Comparison of ENCODE assay signal across 8 cellular contexts in genomic region chr1:112713466-112714312, GRCh38. TPM values are rescaled to one million over a fixed set of nuclear protein-coding genes. Genes with fewer than 3 reads are reported as not detected.
DNase-seq lines count a peak whose midpoint lies in the region; ATAC-seq and TF ChIP-seq lines count a peak whose summit lies in the region.

No MANE protein-coding gene starts in this region.

- H3K4me3 Mint-ChIP-seq in progenitor cell of endocrine pancreas (ENCODE audit: low read depth), result peak overlapping the region; percentile 60

- H3K9me3 ChIP-seq in PC-3 (ENCODE audit: low read length) (no peaks in the 10 kb centered on the region), fibroblast of lung (ENCODE audit: control insufficient read depth, insufficient read depth, low read depth, low read length) (no peaks in the 10 kb centered on the region)

- H3K9me2 ChIP-seq in PC-3 (replicated peaks; ENCODE audit: low read length), result no peaks in the 10 kb centered on the region

- H3K36me3 Mint-ChIP-seq in progenitor cell of endocrine pancreas (ENCODE audit: insufficient read depth), result no peaks in the 10 kb centered on the region

- H3K4me3 ChIP-seq in ACC112 (ENCODE audit: low read depth, low read length) (peak overlapping the region; percentile 88), PC-3 (ENCODE audit: low read length) (peak overlapping the region; percentile 70), fibroblast of lung (replicated peaks in 1 of 4; ENCODE audit: control extremely low read depth in 1 of 4, insufficient read depth in 1 of 4, low read depth in 3 of 4, low read length in 4 of 4) (peak overlapping the region; percentile 1 to 67 (median 32))

- no TSS peak for BruUV-seq in PC-3 (replicated peaks; lab: Mats Ljungman, UMichigan)

- H3K4me1 Mint-ChIP-seq in progenitor cell of endocrine pancreas (ENCODE audit: low read depth), result peaks cover 8% of the 10 kb centered on the region

- no peaks in the 10 kb centered on the region for H3K27me3 ChIP-seq in ACC112 (ENCODE audit: insufficient read depth, low read length)
- H3K27me3 ChIP-seq in PC-3 (ENCODE audit: low read length), result no peaks in the 10 kb centered on the region
- peaks cover 6% of the 10 kb centered on the region for H3K27me3 ChIP-seq in fibroblast of lung (ENCODE audit: control insufficient read depth, insufficient read depth, low read length)

- intact Hi-C loops in PC-3 (cut with micrococcal nuclease), result loop anchor here (2.0 kb wide), 1 partner anchor 359 kb away; the partner anchor contains the start of gene LRIG2

- no peaks in the 10 kb centered on the region for H3K4me1 ChIP-seq in ACC112 (ENCODE audit: control insufficient read depth, insufficient read depth, low read length, unreplicated experiment)
- 0 out of 2 replicates have a peak, but pooled peaks cover 10% of the 10 kb centered on the region for H3K4me1 ChIP-seq in PC-3 (ENCODE audit: insufficient read depth, low read length)
- H3K4me1 ChIP-seq in fibroblast of lung (ENCODE audit: control insufficient read depth, extremely low read depth, insufficient read depth, low read length), result peaks cover 2% of the 10 kb centered on the region

- H3K27ac Mint-ChIP-seq in progenitor cell of endocrine pancreas, result no peak overlapping the region

- H2AFZ ChIP-seq in ACC112 (ENCODE audit: low read length, unreplicated experiment) (peak overlapping the region; percentile 15), PC-3 (ENCODE audit: low read length) (peak overlapping the region; percentile 88), fibroblast of lung (ENCODE audit: low read length) (peak overlapping the region; percentile 45)

- POLR2A ChIA-PET in PC-3 (lab: Charles Lee; ENCODE audit: unreplicated experiment), result no interaction called here

- H3K36me3 ChIP-seq in ACC112 (ENCODE audit: insufficient read depth, low read length) (no peaks in the 10 kb centered on the region), PC-3 (ENCODE audit: low read depth, low read length) (no peaks in the 10 kb centered on the region), fibroblast of lung (ENCODE audit: control insufficient read depth, insufficient read depth, low read length) (no peaks in the 10 kb centered on the region)

- H3K4me2 ChIP-seq in PC-3 (ENCODE audit: low read length) (peak overlapping the region; percentile 92), fibroblast of lung (ENCODE audit: extremely low read depth, insufficient read depth, low read length) (peak overlapping the region; percentile 89)

- H3K27me3 Mint-ChIP-seq in progenitor cell of endocrine pancreas, result peaks cover 75% of the 10 kb centered on the region

- H4K20me1 ChIP-seq in PC-3 (ENCODE audit: low read length) (no peaks in the 10 kb centered on the region), fibroblast of lung (ENCODE audit: control insufficient read depth, extremely low read depth, insufficient read depth, low read length) (no peaks in the 10 kb centered on the region)

- H3K9me3 Mint-ChIP-seq in progenitor cell of endocrine pancreas (ENCODE audit: low read depth), result no peaks in the 10 kb centered on the region

- DNase-seq in PC-3 (no peak), fibroblast of lung (ENCODE audit: low read depth in 2 of 2) (no peak), progenitor cell of endocrine pancreas (ENCODE audit: low spot score, unreplicated experiment) (no peak), cerebellum (ENCODE audit: low spot score) (no peak), NCI-H774 (lab: John Stamatoyannopoulos, UW) (no peak)
- DNase-seq in stimulated activated CD8-positive, alpha-beta memory T cell treated with anti-CD3 and anti-CD28 coated beads, Interleukin-4, amount 100 ng/mL, for 48 hours, result no peak

- ATAC-seq in GM19463 (IDR thresholded peaks at IDR 0.05; ENCODE audit: unreplicated experiment) (peak; percentile 20), PC-3 (no peak)

- H3K79me2 ChIP-seq in ACC112 (ENCODE audit: control insufficient read depth, insufficient read depth, low read length, unreplicated experiment), result no peaks in the 10 kb centered on the region
- no peaks in the 10 kb centered on the region for H3K79me2 ChIP-seq in PC-3 (ENCODE audit: low read length)
- H3K79me2 ChIP-seq in fibroblast of lung (ENCODE audit: control insufficient read depth, insufficient read depth, low read length), result no peaks in the 10 kb centered on the region

- H3K27ac ChIP-seq in ACC112 (ENCODE audit: low read depth, low read length), result no peak overlapping the region
- H3K27ac ChIP-seq in PC-3 (ENCODE audit: low read length), result no peak overlapping the region
- no peak overlapping the region for H3K27ac ChIP-seq in fibroblast of lung (ENCODE audit: insufficient read depth, low read length)

- CTCF ChIA-PET in PC-3 (lab: Charles Lee), result no interaction called here

- no peaks in the 10 kb centered on the region for H3F3A ChIP-seq in PC-3 (ENCODE audit: low read length, unreplicated experiment)

- no peak overlapping the region for H3K9ac ChIP-seq in PC-3 (ENCODE audit: low read length)
- H3K9ac ChIP-seq in fibroblast of lung (ENCODE audit: insufficient read depth, low read length), result no peak overlapping the region

- TF ChIP-seq CTCF in PC-3 (conservative IDR thresholded peaks at IDR 0.05; ENCODE audit: low read depth, low read length) (no peak), fibroblast of lung (conservative IDR thresholded peaks at IDR 0.05 in 1 of 2, IDR thresholded peaks at IDR 0.05 in 1 of 2; ENCODE audit: low read depth in 1 of 2, low read length in 2 of 2) (no peak), progenitor cell of endocrine pancreas (IDR thresholded peaks at IDR 0.05; ENCODE audit: unreplicated experiment) (no peak)

RNA-seq across cellular contexts. Expression of gene PPM1J, which starts 1.4 kb away (rescaled TPM):
- total RNA-seq in PC-3 (2014; rRNA removed) (0.80 and 1.4 TPM in 2 replicates), fibroblast of lung (0.83 and 1.0 TPM in 2 replicates), progenitor cell of endocrine pancreas (0.43 and 0.71 TPM in 2 replicates), cerebellum (1.00 TPM)
- polyA plus RNA-seq in fibroblast of lung, result 0.62 and 0.79 TPM in 2 replicates
- polyA plus RNA-seq in fibroblast of lung (2012), result 0.72 and 0.99 TPM in 2 replicates
- 0.96 and 1.3 TPM in 2 replicates for polyA minus RNA-seq in fibroblast of lung (ENCODE audit: low replicate concordance)

RNA-seq across cellular contexts. Expression of gene RHOC, which starts 6.8 kb away (rescaled TPM):
- total RNA-seq in PC-3 (2014; rRNA removed) (399 and 405 TPM in 2 replicates), fibroblast of lung (386 and 484 TPM in 2 replicates), progenitor cell of endocrine pancreas (87.3 and 97.3 TPM in 2 replicates), cerebellum (31.7 TPM)
- 857 and 1,115 TPM in 2 replicates for polyA plus RNA-seq in fibroblast of lung
- polyA plus RNA-seq in fibroblast of lung (2012), result 761 and 793 TPM in 2 replicates
- polyA minus RNA-seq in fibroblast of lung (ENCODE audit: low replicate concordance), result 917 and 1,040 TPM in 2 replicates

RNA-seq across cellular contexts. Expression of gene MOV10, which starts 39.2 kb away (rescaled TPM):
- total RNA-seq in PC-3 (2014; rRNA removed) (68.5 and 71.6 TPM in 2 replicates), fibroblast of lung (40.3 and 42.9 TPM in 2 replicates), progenitor cell of endocrine pancreas (128 and 137 TPM in 2 replicates), cerebellum (12.2 TPM)
- 39.6 and 51.8 TPM in 2 replicates for polyA plus RNA-seq in fibroblast of lung
- 67.4 and 79.3 TPM in 2 replicates for polyA plus RNA-seq in fibroblast of lung (2012)
- polyA minus RNA-seq in fibroblast of lung (ENCODE audit: low replicate concordance), result 117 and 218 TPM in 2 replicates

Comparison
In these comparisons a context has a peak if more than half of its experiments do, and no peak if none do; other contexts are left out.
1. H2AFZ ChIP-seq: peak in every context shown above with its lines; median percentile 88 in PC-3; 45 in fibroblast of lung; 15 in ACC112.
2. H3K4me3 ChIP-seq: peak in every context shown above with its lines; median percentile 88 in ACC112; 70 in PC-3; 32 in fibroblast of lung.